In genomic region chr16:1025183-1025809, GRCh38 we compare ENCODE assay signal across 16 cellular contexts. TPM values are rescaled to one million over a fixed set of nuclear protein-coding genes. Genes with fewer than 3 reads are reported as not detected.
A peak's percentile ranks its signal among the peaks of the same experiment; 100 is the strongest.
DNase-seq lines count a peak whose midpoint lies in the region; ATAC-seq, FAIRE-seq and TF ChIP-seq lines count a peak whose summit lies in the region.
"Not testable (repeated sequence)": the region's sequence is repeated elsewhere in the genome, so short reads cannot be mapped to it uniquely, and the experiment has no call there.
"Had no signal": no experiment of that assay in that cellular context is flagged by ENCODE, and none has a peak within 500 bp of the region (broad histone marks: within the 10 kb centered on the region; RNA-seq: fewer than 3 reads in every experiment).

No MANE protein-coding gene starts in this region.

- not testable (repeated sequence) for H3K27ac ChIP-seq in Peyer's patch; mesendoderm (ENCODE audit: low read depth, low read length)

- FAIRE-seq in HTR-8/SVneo (lab: Jason Lieb, UNC) = peak; percentile 100

- WGBS in mesendoderm (ENCODE audit: extremely low coverage, insufficient coverage, low lambda C conversion rate) = no CpG with 5 or more reads among the region's 24 CpGs

- not testable (repeated sequence) for H4K8ac ChIP-seq in mesendoderm (ENCODE audit: low read depth, low read length)

- ATAC-seq in stimulated activated naive CD8-positive, alpha-beta T cell treated with anti-CD3 and anti-CD28 coated beads, Interleukin-15, Interleukin-2, amounts not matched to agents 100 U/mL and 50 U/mL, for 24 hours = not testable (repeated sequence)

- H3K23ac ChIP-seq in mesendoderm (ENCODE audit: low read length) = not testable (repeated sequence)

- not testable (repeated sequence) for H3K79me2 ChIP-seq in mesendoderm (ENCODE audit: control insufficient read depth, insufficient read depth, low read length)

- not testable (repeated sequence) for H3K4ac ChIP-seq in mesendoderm (ENCODE audit: low read depth, low read length)

- H3K4me1 ChIP-seq in Peyer's patch; mesendoderm (ENCODE audit: control insufficient read depth, low read depth, low read length): not testable (repeated sequence)

- H3K9ac ChIP-seq in mesendoderm (ENCODE audit: low read length) = not testable (repeated sequence)

- H3K27me3 Mint-ChIP-seq in CD14-positive monocyte (ENCODE audit: low read depth in 3 of 3) = peaks cover 11 to 19% (median 15%) of the 10 kb centered on the region in 3 donors
- peaks cover 29% of the 10 kb centered on the region for H3K27me3 Mint-ChIP-seq in activated naive CD4-positive, alpha-beta T cell treated with anti-CD3 and anti-CD28 coated beads, Interleukin-2, amount 10 ng/mL, durations not matched to agents 7 days and 5 days

- H3K56ac ChIP-seq in mesendoderm (ENCODE audit: low read length) = not testable (repeated sequence)

- H3K27ac Mint-ChIP-seq in CD14-positive monocyte; activated naive CD4-positive, alpha-beta T cell treated with anti-CD3 and anti-CD28 coated beads, Interleukin-2, amount 10 ng/mL, durations not matched to agents 7 days and 5 days: not testable (repeated sequence)

- H2BK15ac ChIP-seq in mesendoderm (replicated peaks; ENCODE audit: low read depth) = not testable (repeated sequence)

- H4K5ac ChIP-seq in mesendoderm (ENCODE audit: low read length) = not testable (repeated sequence)

- not testable (repeated sequence) for H3K18ac ChIP-seq in mesendoderm (ENCODE audit: low read length)

- not testable (repeated sequence) for H3K27me3 ChIP-seq in Peyer's patch; mesendoderm (ENCODE audit: insufficient read depth, low read length, poor library complexity)

- DNase-seq in CD14-positive monocyte (ENCODE audit: low spot score) (peak; percentile 63), Peyer's patch (peak in 2 of 3 donors; percentile 20 to 67), choroid plexus epithelial cell (ENCODE audit: low read depth) (peak; percentile 21), fibroblast of the conjunctiva (ENCODE audit: low read depth) (peak; percentile 17), mesendoderm (peak; percentile 45)
- DNase-seq in HTR-8/SVneo (ENCODE audit: insufficient read length, low spot score) = not testable (repeated sequence)
- DNase-seq in activated naive CD4-positive, alpha-beta T cell treated with anti-CD3 and anti-CD28 coated beads, Interleukin-2, amount 10 ng/mL, durations not matched to agents 7 days and 5 days = peak; percentile 45
- peak; percentile 27 for DNase-seq in stimulated activated naive CD8-positive, alpha-beta T cell treated with anti-CD3 and anti-CD28 coated beads, Interleukin-15, Interleukin-2, amounts not matched to agents 100 U/mL and 50 U/mL, for 24 hours

- TF ChIP-seq CTCF in CD14-positive monocyte (IDR thresholded peaks at IDR 0.05); Peyer's patch (IDR thresholded peaks at IDR 0.05); choroid plexus epithelial cell (conservative IDR thresholded peaks at IDR 0.05; ENCODE audit: low read depth, low read length): not testable (repeated sequence)

- H3K4me3 Mint-ChIP-seq in CD14-positive monocyte; activated naive CD4-positive, alpha-beta T cell treated with anti-CD3 and anti-CD28 coated beads, Interleukin-2, amount 10 ng/mL, durations not matched to agents 7 days and 5 days: not testable (repeated sequence)

- H3K79me1 ChIP-seq in mesendoderm (ENCODE audit: low read length) = not testable (repeated sequence)

- CTCF ChIA-PET in activated naive CD4-positive, alpha-beta T cell treated with anti-CD3 and anti-CD28 coated beads, Interleukin-2, amount 10 ng/mL, durations not matched to agents 7 days and 5 days (lab: Charles Lee) = not testable (repeated sequence)

- not testable (repeated sequence) for H3K4me3 ChIP-seq in Peyer's patch; choroid plexus epithelial cell (ENCODE audit: low read depth, low read length); mesendoderm (ENCODE audit: low read length)

- intact Hi-C loops in CD14-positive monocyte (cut with micrococcal nuclease) = not testable (repeated sequence)

- not testable (repeated sequence) for H3K4me2 ChIP-seq in mesendoderm (ENCODE audit: low read length)

- not testable (repeated sequence) for H3K36me3 Mint-ChIP-seq in CD14-positive monocyte; activated naive CD4-positive, alpha-beta T cell treated with anti-CD3 and anti-CD28 coated beads, Interleukin-2, amount 10 ng/mL, durations not matched to agents 7 days and 5 days

- not testable (repeated sequence) for H2BK5ac ChIP-seq in mesendoderm (ENCODE audit: low read length)

- H3K9me3 ChIP-seq in Peyer's patch = not testable (repeated sequence)

- H3K4me1 Mint-ChIP-seq in CD14-positive monocyte; activated naive CD4-positive, alpha-beta T cell treated with anti-CD3 and anti-CD28 coated beads, Interleukin-2, amount 10 ng/mL, durations not matched to agents 7 days and 5 days: not testable (repeated sequence)

- H3K9me3 Mint-ChIP-seq in CD14-positive monocyte; activated naive CD4-positive, alpha-beta T cell treated with anti-CD3 and anti-CD28 coated beads, Interleukin-2, amount 10 ng/mL, durations not matched to agents 7 days and 5 days: not testable (repeated sequence)

- H2BK120ac ChIP-seq in mesendoderm (ENCODE audit: low read depth, low read length) = not testable (repeated sequence)

- not testable (repeated sequence) for H3K36me3 ChIP-seq in Peyer's patch; mesendoderm (ENCODE audit: control insufficient read depth, insufficient read depth, low read length)

- TF ChIP-seq POLR2A in Peyer's patch (IDR thresholded peaks at IDR 0.05) = not testable (repeated sequence)

- not testable (repeated sequence) for H2AK5ac ChIP-seq in mesendoderm (ENCODE audit: low read length)

RNA-seq across cellular contexts. Expression of gene SOX8, which starts 43.7 kb away (rescaled TPM):
- not detected for polyA plus RNA-seq in CD14-positive monocyte
- total RNA-seq in Peyer's patch = 1 to 10 TPM in 2 of 4 donors, under 1 TPM in 1, not detected in 1; 0.27 to 3.3 (median 1.1) TPM
- 1.8 TPM for polyA plus RNA-seq in mesendoderm (2013, experiment 1 of 2)
- 1.8 TPM for polyA plus RNA-seq in mesendoderm (2013, experiment 2 of 2)
- total RNA-seq: epithelial cell of proximal tubule had no signal

RNA-seq across cellular contexts. Expression of gene SSTR5, which starts 47.3 kb away (rescaled TPM):
- not detected for polyA plus RNA-seq in CD14-positive monocyte
- total RNA-seq in Peyer's patch = 1 to 10 TPM in 2 of 4 donors, not detected in 2; 1.5 to 2.1 TPM
- polyA plus RNA-seq in mesendoderm (2013, experiment 1 of 2) = 0.03 TPM
- not detected for polyA plus RNA-seq in mesendoderm (2013, experiment 2 of 2)
- total RNA-seq: A673; activated naive CD4-positive, alpha-beta T cell treated with anti-CD3 and anti-CD28 coated beads, Interleukin-2, amount 50 U/mL, for 72 hours; activated T-cell treated with anti-CD3 and anti-CD28 coated beads, Interleukin-2, amount 50 U/mL, for 72 hours; epithelial cell of proximal tubule; G401; liver; mucosa of descending colon had no signal
- polyA plus RNA-seq: liver, neural cell had no signal

RNA-seq across cellular contexts. Expression of gene LMF1, which starts 54.5 kb away (rescaled TPM):
- 10 to 100 TPM in 1 of 2 donors, 1 to 10 TPM in 1; 5.9 to 10.6 TPM for polyA plus RNA-seq in CD14-positive monocyte
- 10 to 100 TPM; 16.3 to 85.4 (median 54.6) TPM for total RNA-seq in Peyer's patch
- 1.7 TPM for polyA plus RNA-seq in mesendoderm (2013, experiment 1 of 2)
- 1.3 TPM for polyA plus RNA-seq in mesendoderm (2013, experiment 2 of 2)
